Comparison of ENCODE assay signal across 11 cellular contexts in genomic region chr18:13474907-13475306, GRCh38.
"Had no signal": no experiment of that assay in that cellular context is flagged by ENCODE, and none has a peak within 500 bp of the region (broad histone marks: within the 10 kb centered on the region; RNA-seq: fewer than 3 reads in every experiment).

No MANE protein-coding gene starts in this region.

- H3K27ac Mint-ChIP-seq: stimulated activated naive CD8-positive, alpha-beta T cell treated with anti-CD3 and anti-CD28 coated beads, Interleukin-15, Interleukin-2, amounts not matched to agents 100 ng/mL and 50 ng/mL, for 24 hours had no signal

- H3K27me3 ChIP-seq: testis had no signal

- DNase-seq: activated CD4-positive, alpha-beta T cell treated with anti-CD3 and anti-CD28 coated beads, Interleukin-2, amount 50 U/mL, for 1 hour; activated naive CD4-positive, alpha-beta T cell treated with anti-CD3 and anti-CD28 coated beads, Interleukin-2, amount 50 U/mL, for 16 hours; amniotic stem cell; foreskin melanocyte; left colon; mammary epithelial cell; stimulated activated CD4-positive, alpha-beta T cell treated with anti-CD3 and anti-CD28 coated beads, Interleukin-15, amount 100 ng/mL, for 24 hours; stimulated activated CD4-positive, alpha-beta T cell treated with anti-CD3 and anti-CD28 coated beads, Interleukin-4, amount 100 ng/mL, for 24 hours; testis had no signal

- H3K4me3 ChIP-seq: testis had no signal

- H3K4me3 Mint-ChIP-seq: nephron; stimulated activated naive CD8-positive, alpha-beta T cell treated with anti-CD3 and anti-CD28 coated beads, Interleukin-15, Interleukin-2, amounts not matched to agents 100 ng/mL and 50 ng/mL, for 24 hours had no signal

- ATAC-seq: left colon had no signal

- H3K27ac ChIP-seq: testis had no signal

- H3K9me3 ChIP-seq: testis had no signal

- H3K27me3 Mint-ChIP-seq: stimulated activated naive CD8-positive, alpha-beta T cell treated with anti-CD3 and anti-CD28 coated beads, Interleukin-15, Interleukin-2, amounts not matched to agents 100 ng/mL and 50 ng/mL, for 24 hours had no signal
